ENCODE assay signal across 8 cellular contexts in the genomic region with DNA sequence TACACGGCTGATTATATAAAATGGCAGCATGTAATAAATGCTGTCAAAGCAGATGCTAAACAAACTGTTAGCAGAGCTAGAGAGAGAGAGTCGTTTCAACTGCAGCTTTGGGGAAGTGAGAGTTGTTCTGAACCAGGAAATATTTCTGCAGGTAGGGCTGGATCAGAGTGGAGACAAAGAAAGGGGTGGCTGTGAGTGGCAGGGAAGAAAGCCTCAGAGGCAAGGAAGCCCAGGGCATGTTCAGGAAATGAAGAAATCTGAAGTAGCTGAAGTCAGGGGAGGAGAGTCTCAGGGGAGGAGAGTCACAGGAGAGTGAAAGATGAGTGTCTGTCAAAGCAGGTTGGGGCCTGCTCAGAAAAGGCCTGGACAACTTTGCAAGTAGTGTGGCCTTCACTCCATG. TPM values are rescaled to one million over a fixed set of nuclear protein-coding genes. Genes with fewer than 3 reads are reported as not detected.
DNase-seq lines count a peak whose midpoint lies in the region; ATAC-seq and TF ChIP-seq lines count a peak whose summit lies in the region.

No MANE protein-coding gene starts in this region.

- TF ChIP-seq POLR2A in breast epithelium (IDR thresholded peaks at IDR 0.05) (no peak), esophagus muscularis mucosa (IDR thresholded peaks at IDR 0.05; ENCODE audit: low read depth) (no peak)

- no peaks in the 10 kb centered on the region for H3K4me1 Mint-ChIP-seq in MCF 10A (ENCODE audit: insufficient read depth, unreplicated experiment)

- ATAC-seq in HG03175 (IDR thresholded peaks at IDR 0.05; ENCODE audit: unreplicated experiment), result peak; percentile 93

- H3K9me3 ChIP-seq in breast epithelium (no peaks in the 10 kb centered on the region), SU-DHL-6 (ENCODE audit: insufficient read depth, low read length) (no peaks in the 10 kb centered on the region), esophagus muscularis mucosa (no peaks in the 10 kb centered on the region)

- TF ChIP-seq EP300 in esophagus muscularis mucosa (IDR thresholded peaks at IDR 0.05), result no peak

- no peaks in the 10 kb centered on the region for H4K20me1 ChIP-seq in SU-DHL-6 (ENCODE audit: low read depth, low read length)

- no peak overlapping the region for H3K4me3 Mint-ChIP-seq in MCF 10A (ENCODE audit: unreplicated experiment)

- no peak for TF ChIP-seq CTCF in MCF 10A (IDR thresholded peaks at IDR 0.05; ENCODE audit: unreplicated experiment)
- no peak for TF ChIP-seq CTCF in breast epithelium (IDR thresholded peaks at IDR 0.05)
- TF ChIP-seq CTCF in SU-DHL-6 (IDR thresholded peaks at IDR 0.05; ENCODE audit: insufficient read depth, low read length, poor library complexity, severe bottlenecking), result no peak
- no peak for TF ChIP-seq CTCF in esophagus muscularis mucosa (IDR thresholded peaks at IDR 0.05)
- no peak for TF ChIP-seq CTCF in coronary artery (IDR thresholded peaks at IDR 0.05)

- H3K4me3 ChIP-seq in breast epithelium, result no peak overlapping the region
- H3K4me3 ChIP-seq in SU-DHL-6 (ENCODE audit: insufficient read depth, low read length, poor library complexity, severe bottlenecking), result no peak overlapping the region
- H3K4me3 ChIP-seq in esophagus muscularis mucosa, result no peak overlapping the region
- H3K4me3 ChIP-seq in coronary artery, result no peak overlapping the region

- 50% methylated on average over 2 of the region's 2 CpGs for WGBS in esophagus muscularis mucosa

- POLR2A ChIA-PET in MCF 10A (lab: Yijun Ruan, JAX), result interaction anchor here (0.5 to 1.2 kb wide), 2 partner anchors 25 to 635 kb away, joined by 3 to 4 read pairs; no protein-coding TSS in a partner anchor

- intact Hi-C loops in MCF 10A (cut with micrococcal nuclease), result no loop called here
- intact Hi-C loops in breast epithelium (cut with DNase I; ENCODE audit: low total_unique reads), result no loop called here
- intact Hi-C loops in esophagus muscularis mucosa (cut with DNase I), result no loop called here

- BruUV-seq in MCF 10A (replicated peaks; lab: Mats Ljungman, UMichigan), result no TSS peak

- H3K27ac Mint-ChIP-seq in MCF 10A (ENCODE audit: low read depth, unreplicated experiment), result peak overlapping the region; percentile 1

- CTCF ChIA-PET in MCF 10A (lab: Yijun Ruan, JAX), result interaction anchor here (1.5 kb wide), 1 partner anchor 20 kb away, joined by 3 read pairs; no protein-coding TSS in a partner anchor

- DNase-seq in MCF 10A (ENCODE audit: unreplicated experiment) (peak; percentile 65), breast epithelium (ENCODE audit: low spot score in 2 of 2) (no peak), dermis blood vessel endothelial cell (no peak), esophagus muscularis mucosa (ENCODE audit: extremely low spot score) (no peak), coronary artery (ENCODE audit: low spot score) (no peak), NCI-H1436 (lab: John Stamatoyannopoulos, UW) (no peak)

- no peak overlapping the region for H3K4me2 ChIP-seq in SU-DHL-6 (ENCODE audit: low read depth, low read length, poor library complexity, severe bottlenecking)

- peak overlapping the region; percentile 41 for H2AFZ ChIP-seq in SU-DHL-6 (ENCODE audit: low read depth, low read length, severe bottlenecking)

- H3K79me2 ChIP-seq in SU-DHL-6 (ENCODE audit: insufficient read depth, low read length), result no peaks in the 10 kb centered on the region

- H3K27ac ChIP-seq in breast epithelium (no peak overlapping the region), SU-DHL-6 (ENCODE audit: low read depth, low read length) (no peak overlapping the region), esophagus muscularis mucosa (replicated peaks in 1 of 4) (no peak overlapping the region), coronary artery (no peak overlapping the region)

- H3K27me3 Mint-ChIP-seq in MCF 10A (ENCODE audit: insufficient read depth, unreplicated experiment), result peaks cover 41% of the 10 kb centered on the region

- H3K4me1 ChIP-seq in breast epithelium (no peaks in the 10 kb centered on the region), esophagus muscularis mucosa (no peaks in the 10 kb centered on the region)

- H3K36me3 Mint-ChIP-seq in MCF 10A (ENCODE audit: insufficient read depth, unreplicated experiment), result no peaks in the 10 kb centered on the region

- peaks cover 0 to 11% of the 10 kb centered on the region in 2 donors for H3K27me3 ChIP-seq in breast epithelium
- H3K27me3 ChIP-seq in SU-DHL-6 (ENCODE audit: low read length), result no peaks in the 10 kb centered on the region
- H3K27me3 ChIP-seq in esophagus muscularis mucosa, result no peaks in the 10 kb centered on the region

- no peaks in the 10 kb centered on the region for H3F3A ChIP-seq in SU-DHL-6 (ENCODE audit: insufficient read depth)

- H3K9ac ChIP-seq in SU-DHL-6 (ENCODE audit: low read length), result no peak overlapping the region

- no peaks in the 10 kb centered on the region for H3K9me2 ChIP-seq in SU-DHL-6 (replicated peaks; ENCODE audit: insufficient read depth, low read length)

- H3K9me3 Mint-ChIP-seq in MCF 10A (ENCODE audit: unreplicated experiment), result no peaks in the 10 kb centered on the region

- H3K36me3 ChIP-seq in breast epithelium, result no peaks in the 10 kb centered on the region
- no peaks in the 10 kb centered on the region for H3K36me3 ChIP-seq in SU-DHL-6 (ENCODE audit: low read length)
- H3K36me3 ChIP-seq in esophagus muscularis mucosa, result no peaks in the 10 kb centered on the region

RNA-seq across cellular contexts. Expression of gene RPS6KA3, which starts 48.4 kb away (rescaled TPM):
- total RNA-seq in MCF 10A (2022), result 31.9 and 42.4 TPM in 2 replicates
- total RNA-seq in breast epithelium, result 10 to 100 TPM; 35.7 to 41.0 (median 37.0) TPM
- 156 and 182 TPM in 2 replicates for total RNA-seq in dermis blood vessel endothelial cell
- 10 to 100 TPM; 36.1 to 41.6 (median 39.0) TPM for total RNA-seq in esophagus muscularis mucosa
